In genomic region chr7:76236226-76236625, GRCh38 we compare ENCODE assay signal across 2 cellular contexts.
TF ChIP-seq lines count a peak whose summit lies in the region.

No MANE protein-coding gene starts in this region.

TF ChIP-seq in HepG2, 621 proteins besides CTCF, POLR2A, EP300 and RAD21:
- TF ChIP-seq ZMYM3 (CRISPR knock-in tag; IDR thresholded peaks at IDR 0.05) (no peak), ZKSCAN5 (CRISPR knock-in tag; IDR thresholded peaks at IDR 0.05) (no peak), ZNF18 (CRISPR knock-in tag; IDR thresholded peaks at IDR 0.05; ENCODE audit: insufficient replicate concordance) (no peak), ZFX (CRISPR knock-in tag; IDR thresholded peaks at IDR 0.05; ENCODE audit: low read depth) (no peak), ZGPAT (CRISPR knock-in tag; IDR thresholded peaks at IDR 0.05) (no peak), HNF1B (CRISPR knock-in tag; IDR thresholded peaks at IDR 0.05) (no peak), STAT5B (CRISPR knock-in tag; IDR thresholded peaks at IDR 0.05) (no peak), NR0B2 (CRISPR knock-in tag; IDR thresholded peaks at IDR 0.05) (no peak)

TF ChIP-seq in GM12878, 131 proteins besides CTCF, POLR2A, EP300 and RAD21:
- TF ChIP-seq RAD51 (IDR thresholded peaks at IDR 0.05) = no peak
- TF ChIP-seq MTA2 (IDR thresholded peaks at IDR 0.05; ENCODE audit: low read depth) = no peak
- TF ChIP-seq SIX5 (IDR thresholded peaks at IDR 0.05; ENCODE audit: low read depth, low read length, severe bottlenecking) = no peak
- TF ChIP-seq IRF3 (IDR thresholded peaks at IDR 0.05) = no peak
- no peak for TF ChIP-seq SPI1 (IDR thresholded peaks at IDR 0.05; ENCODE audit: borderline replicate concordance, insufficient read depth, low read depth, low read length)
- no peak for TF ChIP-seq E4F1 (IDR thresholded peaks at IDR 0.05; ENCODE audit: borderline replicate concordance, partially characterized antibody)
- TF ChIP-seq KDM1A (IDR thresholded peaks at IDR 0.05; ENCODE audit: borderline replicate concordance) = no peak
- no peak for TF ChIP-seq POLR2AphosphoS2 (IDR thresholded peaks at IDR 0.05; ENCODE audit: low read depth, low read length)
- TF ChIP-seq LARP7 (IDR thresholded peaks at IDR 0.05) = no peak
- no peak for TF ChIP-seq IKZF2 (IDR thresholded peaks at IDR 0.05)
- TF ChIP-seq GATAD2B (conservative IDR thresholded peaks at IDR 0.05; ENCODE audit: low read depth) = no peak
- no peak for TF ChIP-seq ZNF274 (IDR thresholded peaks at IDR 0.05; ENCODE audit: insufficient read depth, insufficient read length)
- TF ChIP-seq E2F8 (IDR thresholded peaks at IDR 0.05; ENCODE audit: low read depth, partially characterized antibody) = no peak
- no peak for TF ChIP-seq RCOR1 (conservative IDR thresholded peaks at IDR 0.05; ENCODE audit: low read depth, low read length)
- TF ChIP-seq CUX1 (IDR thresholded peaks at IDR 0.05; ENCODE audit: insufficient replicate concordance, low read depth, low read length) = no peak
- TF ChIP-seq SREBF2 (IDR thresholded peaks at IDR 0.05; ENCODE audit: low read length) = no peak
- no peak for TF ChIP-seq BCLAF1 (IDR thresholded peaks at IDR 0.05)
- no peak for TF ChIP-seq MEF2B (IDR thresholded peaks at IDR 0.05; ENCODE audit: partially characterized antibody, poor library complexity, severe bottlenecking)
